In genomic region chr7:117873933-117874530, GRCh38 we compare ENCODE assay signal across 10 cellular contexts. TPM values are rescaled to one million over a fixed set of nuclear protein-coding genes. Genes with fewer than 3 reads are reported as not detected.
DNase-seq lines count a peak whose midpoint lies in the region; ATAC-seq and TF ChIP-seq lines count a peak whose summit lies in the region.
"Had no signal": no experiment of that assay in that cellular context is flagged by ENCODE, and none has a peak within 500 bp of the region (broad histone marks: within the 10 kb centered on the region; RNA-seq: fewer than 3 reads in every experiment).

No MANE protein-coding gene starts in this region.

- H3K4me1 Mint-ChIP-seq in activated T-cell treated with anti-CD3 and anti-CD28 coated beads, Interleukin-2, amount 50 U/mL, for 72 hours (ENCODE audit: low read depth) = peaks cover 9% of the 10 kb centered on the region
- peaks cover 48% of the 10 kb centered on the region for H3K4me1 Mint-ChIP-seq in type B pancreatic cell (ENCODE audit: unreplicated experiment)

- no peak for ATAC-seq in activated T-cell treated with anti-CD3 and anti-CD28 coated beads, Interleukin-2, amount 50 U/mL, for 72 hours (replicated peaks in 1 of 2)
- ATAC-seq in GM21528 (IDR thresholded peaks at IDR 0.05; ENCODE audit: low FRiP score, unreplicated experiment) (no peak), HG03280 (IDR thresholded peaks at IDR 0.05; ENCODE audit: unreplicated experiment) (no peak)

- H3K4me1 ChIP-seq in muscle layer of colon (ENCODE audit: insufficient read depth, low read length) = peaks cover 28% of the 10 kb centered on the region
- H3K4me1 ChIP-seq: BE2C had no signal

- no peaks in the 10 kb centered on the region for H3K9me3 Mint-ChIP-seq in activated T-cell treated with anti-CD3 and anti-CD28 coated beads, Interleukin-2, amount 50 U/mL, for 72 hours
- no peaks in the 10 kb centered on the region for H3K9me3 Mint-ChIP-seq in type B pancreatic cell

- no peak overlapping the region for H3K27ac Mint-ChIP-seq in activated T-cell treated with anti-CD3 and anti-CD28 coated beads, Interleukin-2, amount 50 U/mL, for 72 hours
- H3K27ac Mint-ChIP-seq in type B pancreatic cell = peak overlapping the region; percentile 56

- peak overlapping the region; percentile 50 to 90 for H3K4me3 Mint-ChIP-seq in activated T-cell treated with anti-CD3 and anti-CD28 coated beads, Interleukin-2, amount 50 U/mL, for 72 hours
- peak overlapping the region; percentile 88 for H3K4me3 Mint-ChIP-seq in type B pancreatic cell

- no peaks in the 10 kb centered on the region for H3K9me3 ChIP-seq in muscle layer of colon (ENCODE audit: low read length)
- H3K9me3 ChIP-seq: BE2C had no signal

- peak overlapping the region; percentile 86 for H3K4me3 ChIP-seq in coronary artery
- H3K4me3 ChIP-seq in muscle layer of colon (ENCODE audit: low read depth in 1 of 2, low read length in 2 of 2) = peak overlapping the region; percentile 52 to 92

- peaks cover 3 to 6% of the 10 kb centered on the region in 2 donors for H3K36me3 Mint-ChIP-seq in activated T-cell treated with anti-CD3 and anti-CD28 coated beads, Interleukin-2, amount 50 U/mL, for 72 hours (ENCODE audit: insufficient read depth in 2 of 2)
- no peaks in the 10 kb centered on the region for H3K36me3 Mint-ChIP-seq in type B pancreatic cell

- H3K9ac ChIP-seq in muscle layer of colon (ENCODE audit: low read length) = no peak overlapping the region

- H3K27ac ChIP-seq in coronary artery (peak overlapping the region in 1 of 2 donors; percentile 84), muscle layer of colon (ENCODE audit: low read depth, low read length) (no peak overlapping the region)
- H3K27ac ChIP-seq: HL-60 had no signal

- no peak for DNase-seq in activated T-cell treated with anti-CD3 and anti-CD28 coated beads, Interleukin-2, amount 50 U/mL, for 72 hours
- no peak for DNase-seq in activated T-cell treated with anti-CD3 and anti-CD28 coated beads, Interleukin-2, amount 50 U/mL, for 48 hours
- DNase-seq in coronary artery (ENCODE audit: low spot score) = no peak
- DNase-seq in type B pancreatic cell (ENCODE audit: extremely low spot score, unreplicated experiment) = no peak
- no peak for DNase-seq in DMS53 (lab: John Stamatoyannopoulos, UW)

- H3K27me3 ChIP-seq in muscle layer of colon (ENCODE audit: control insufficient read depth in 1 of 2, insufficient read depth in 2 of 2, low read length in 2 of 2) = no peaks in the 10 kb centered on the region

- peaks cover 39% of the 10 kb centered on the region for H3K27me3 Mint-ChIP-seq in activated T-cell treated with anti-CD3 and anti-CD28 coated beads, Interleukin-2, amount 50 U/mL, for 72 hours (ENCODE audit: low read depth)
- peaks cover 10% of the 10 kb centered on the region for H3K27me3 Mint-ChIP-seq in type B pancreatic cell

- H3K36me3 ChIP-seq in muscle layer of colon (ENCODE audit: insufficient read depth, low read length) = no peaks in the 10 kb centered on the region
- H3K36me3 ChIP-seq: BE2C had no signal

- TF ChIP-seq CTCF in coronary artery (IDR thresholded peaks at IDR 0.05) (no peak), type B pancreatic cell (conservative IDR thresholded peaks at IDR 0.05) (no peak)

RNA-seq across cellular contexts. Expression of gene CTTNBP2, which starts 0.8 kb away (rescaled TPM):
- not detected for total RNA-seq in activated T-cell treated with anti-CD3 and anti-CD28 coated beads, Interleukin-2, amount 50 U/mL, for 72 hours
- 30.2 and 36.9 TPM in 2 replicates for total RNA-seq in type B pancreatic cell (ENCODE audit: low replicate concordance)

Comparison
In these comparisons a context has a peak if more than half of its experiments do, and no peak if none do; other contexts are left out.
1. RNA of gene CTTNBP2, which starts 0.8 kb away (total RNA-seq): 30.2 to 36.9 TPM in type B pancreatic cell; not detected in activated T-cell treated with anti-CD3 and anti-CD28 coated beads, Interleukin-2, amount 50 U/mL, for 72 hours; every median in the first group is over 10 times any median in the second.